18 cellular contexts compared by ENCODE assay signal in the genomic region with DNA sequence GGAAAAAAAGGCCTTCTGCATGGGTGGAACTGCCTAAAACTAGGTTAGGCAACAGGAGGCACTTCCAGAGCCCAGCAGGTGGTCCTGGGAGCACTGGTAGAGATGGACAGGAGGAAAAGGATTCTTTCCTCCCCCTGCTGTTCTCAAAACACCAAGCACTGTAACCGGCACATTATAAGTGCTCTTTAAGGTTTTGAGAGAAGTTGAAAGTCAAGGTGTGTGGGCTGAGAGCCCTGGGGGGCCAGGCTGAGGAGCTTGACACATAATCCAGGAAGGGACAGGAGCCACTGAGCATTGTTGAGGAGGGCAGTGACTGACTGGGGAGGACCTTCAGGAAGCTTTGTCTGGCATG.
"Had no signal": no experiment of that assay in that cellular context is flagged by ENCODE, and none has a peak within 500 bp of the region (broad histone marks: within the 10 kb centered on the region; RNA-seq: fewer than 3 reads in every experiment).

No MANE protein-coding gene starts in this region.

- H3K4me3 Mint-ChIP-seq: activated B cell treated with CpG ODN at 0.5 μM for 24 hours; activated naive CD8-positive, alpha-beta T cell treated with anti-CD3 and anti-CD28 coated beads, Interleukin-2, amount 10 ng/mL, durations not matched to agents 7 days and 5 days; immature natural killer cell; stimulated activated memory B cell treated with anti-CD40 and anti-IgM and Interleukin-4, amounts not matched to agents 10 μg/mL and 1 μg/mL and 100 μg/mL, for 72 hours; T-helper 17 cell had no signal

- H3K4me1 ChIP-seq: parathyroid adenoma, tibial artery, uterus had no signal

- H3K27me3 ChIP-seq: brain microvascular endothelial cell, tibial artery, uterus had no signal

- H3K27ac ChIP-seq: brain microvascular endothelial cell, parathyroid adenoma, tibial artery, uterus had no signal

- H3K36me3 ChIP-seq: brain microvascular endothelial cell, tibial artery, uterus had no signal

- H3K36me3 Mint-ChIP-seq: stimulated activated memory B cell treated with anti-CD40 and anti-IgM and Interleukin-4, amounts not matched to agents 10 μg/mL and 1 μg/mL and 100 μg/mL, for 72 hours had no signal

- H3K9me3 Mint-ChIP-seq: activated naive CD8-positive, alpha-beta T cell treated with anti-CD3 and anti-CD28 coated beads, Interleukin-2, amount 10 ng/mL, durations not matched to agents 7 days and 5 days; immature natural killer cell; stimulated activated memory B cell treated with anti-CD40 and anti-IgM and Interleukin-4, amounts not matched to agents 10 μg/mL and 1 μg/mL and 100 μg/mL, for 72 hours had no signal

- DNase-seq: activated B cell treated with CpG ODN at 0.5 μM for 24 hours; activated CD4-positive, alpha-beta T cell treated with anti-CD3 and anti-CD28 coated beads for 48 hours; activated CD8-positive, alpha-beta memory T cell treated with anti-CD3 and anti-CD28 coated beads, Interleukin-2, amount 50 U/mL, for 48 hours; activated naive CD4-positive, alpha-beta T cell; activated naive CD8-positive, alpha-beta T cell treated with anti-CD3 and anti-CD28 coated beads, Interleukin-2, amount 10 ng/mL, durations not matched to agents 7 days and 5 days; brain microvascular endothelial cell; cerebellar nuclear complex; effector CD8-positive, alpha-beta T cell; foreskin melanocyte; head of caudate nucleus; immature natural killer cell; midbrain; retina; T-helper 17 cell; tibial artery; uterus had no signal

- ATAC-seq: T-helper 17 cell had no signal

- H3K4me1 Mint-ChIP-seq: immature natural killer cell had no signal

- H3K27me3 Mint-ChIP-seq: activated B cell treated with CpG ODN at 0.5 μM for 24 hours; activated naive CD8-positive, alpha-beta T cell treated with anti-CD3 and anti-CD28 coated beads, Interleukin-2, amount 10 ng/mL, durations not matched to agents 7 days and 5 days had no signal

- H3K27ac Mint-ChIP-seq: activated B cell treated with CpG ODN at 0.5 μM for 24 hours; activated naive CD8-positive, alpha-beta T cell treated with anti-CD3 and anti-CD28 coated beads, Interleukin-2, amount 10 ng/mL, durations not matched to agents 7 days and 5 days; immature natural killer cell; stimulated activated memory B cell treated with anti-CD40 and anti-IgM and Interleukin-4, amounts not matched to agents 10 μg/mL and 1 μg/mL and 100 μg/mL, for 72 hours; T-helper 17 cell had no signal

- H3K9me3 ChIP-seq: uterus had no signal

- H3K4me3 ChIP-seq: tibial artery, uterus had no signal
